Comparison of ENCODE assay signal across 17 cellular contexts in genomic region chr5:125699860-125700259, GRCh38.
DNase-seq lines count a peak whose midpoint lies in the region; ATAC-seq and TF ChIP-seq lines count a peak whose summit lies in the region.
"Had no signal": no experiment of that assay in that cellular context is flagged by ENCODE, and none has a peak within 500 bp of the region (broad histone marks: within the 10 kb centered on the region; RNA-seq: fewer than 3 reads in every experiment).

No MANE protein-coding gene starts in this region.

- H3K9ac ChIP-seq in skeletal muscle tissue (ENCODE audit: low read depth in 1 of 3, low read length in 3 of 3), result peak overlapping the region in 2 of 3 donors; percentile 57 to 77

- H3K27me3 ChIP-seq in left lung (no peaks in the 10 kb centered on the region), skeletal muscle tissue (ENCODE audit: control insufficient read depth in 3 of 3, insufficient read depth in 3 of 3, low read length in 3 of 3) (no peaks in the 10 kb centered on the region)
- H3K27me3 ChIP-seq: esophagus muscularis mucosa had no signal

- intact Hi-C loops in left lung (cut with DNase I), result no loop called here

- peaks cover 10% of the 10 kb centered on the region for H3K9me3 Mint-ChIP-seq in activated T-cell treated with anti-CD3 and anti-CD28 coated beads, Interleukin-2, amount 50 U/mL, for 4 hours
- H3K9me3 Mint-ChIP-seq: activated CD4-positive, alpha-beta memory T cell treated with anti-CD3 and anti-CD28 coated beads, Interleukin-2, amount 10 ng/mL, durations not matched to agents 7 days and 5 days had no signal

- no peaks in the 10 kb centered on the region for H3K4me1 ChIP-seq in left lung
- H3K4me1 ChIP-seq in skeletal muscle tissue (ENCODE audit: control insufficient read depth in 3 of 3, insufficient read depth in 3 of 3, low read length in 3 of 3), result peaks cover 0 to 7% (median 0%) of the 10 kb centered on the region in 3 donors

- H3K4me3 ChIP-seq in left lung, result no peak overlapping the region
- peak overlapping the region in 1 of 3 donors; percentile 61 for H3K4me3 ChIP-seq in skeletal muscle tissue (ENCODE audit: low read length in 3 of 3)
- H3K4me3 ChIP-seq: esophagus muscularis mucosa, thoracic aorta had no signal

- peak; percentile 6 for DNase-seq in NCI-H526 treated with DMSO at 0.1 percent for 48 hours (lab: John Stamatoyannopoulos, UW)
- no peak for DNase-seq in NCI-H526 (lab: John Stamatoyannopoulos, UW)
- peak; percentile 14 to 27 for DNase-seq in SHP77 (lab: John Stamatoyannopoulos, UW)
- DNase-seq in left lung, result no peak
- DNase-seq in GF-D8 (lab: John Stamatoyannopoulos, UW), result no peak
- DNase-seq in activated T-cell treated with anti-CD3 and anti-CD28 coated beads, Interleukin-2, amount 50 U/mL, for 4 hours, result no peak
- DNase-seq: activated CD4-positive, alpha-beta memory T cell treated with anti-CD3 and anti-CD28 coated beads, Interleukin-2, amount 10 ng/mL, durations not matched to agents 7 days and 5 days; anterior cingulate cortex; CD8-positive, alpha-beta T cell; left cardiac atrium; NK-92 treated with Interleukin-12 subunit alpha and Interleukin-12 subunit beta, amount 100 ng/mL, for 24 hours; stimulated activated CD4-positive, alpha-beta T cell treated with anti-CD3 and anti-CD28 coated beads, Interleukin-2, amount 100 ng/mL, for 24 hours had no signal

- H3K4me1 Mint-ChIP-seq in activated T-cell treated with anti-CD3 and anti-CD28 coated beads, Interleukin-2, amount 50 U/mL, for 4 hours (ENCODE audit: low read depth), result no peaks in the 10 kb centered on the region
- H3K4me1 Mint-ChIP-seq: activated CD4-positive, alpha-beta memory T cell treated with anti-CD3 and anti-CD28 coated beads, Interleukin-2, amount 10 ng/mL, durations not matched to agents 7 days and 5 days had no signal

- H3K27me3 Mint-ChIP-seq in activated T-cell treated with anti-CD3 and anti-CD28 coated beads, Interleukin-2, amount 50 U/mL, for 4 hours (ENCODE audit: low read depth), result no peaks in the 10 kb centered on the region
- H3K27me3 Mint-ChIP-seq: activated CD4-positive, alpha-beta memory T cell treated with anti-CD3 and anti-CD28 coated beads, Interleukin-2, amount 10 ng/mL, durations not matched to agents 7 days and 5 days had no signal

- TF ChIP-seq CTCF in left lung (IDR thresholded peaks at IDR 0.05), result no peak

- no peaks in the 10 kb centered on the region for H3K36me3 ChIP-seq in left lung
- no peaks in the 10 kb centered on the region for H3K36me3 ChIP-seq in skeletal muscle tissue (ENCODE audit: control insufficient read depth in 3 of 3, insufficient read depth in 3 of 3, low read length in 3 of 3)
- H3K36me3 ChIP-seq: esophagus muscularis mucosa, thoracic aorta had no signal

- no peaks in the 10 kb centered on the region for H3K36me3 Mint-ChIP-seq in activated T-cell treated with anti-CD3 and anti-CD28 coated beads, Interleukin-2, amount 50 U/mL, for 4 hours (ENCODE audit: insufficient read depth)
- H3K36me3 Mint-ChIP-seq: CD8-positive, alpha-beta T cell had no signal

- peaks cover 3 to 10% of the 10 kb centered on the region in 2 donors for H3K9me3 ChIP-seq in left lung
- H3K9me3 ChIP-seq in skeletal muscle tissue (ENCODE audit: control insufficient read depth in 3 of 3, low read length in 3 of 3), result no peaks in the 10 kb centered on the region

- H3K4me3 Mint-ChIP-seq in activated T-cell treated with anti-CD3 and anti-CD28 coated beads, Interleukin-2, amount 50 U/mL, for 4 hours, result no peak overlapping the region
- H3K4me3 Mint-ChIP-seq: activated CD4-positive, alpha-beta memory T cell treated with anti-CD3 and anti-CD28 coated beads, Interleukin-2, amount 10 ng/mL, durations not matched to agents 7 days and 5 days; CD8-positive, alpha-beta T cell had no signal

- H3K27ac ChIP-seq in left lung (peak overlapping the region in 1 of 2 donors; percentile 39), skeletal muscle tissue (ENCODE audit: low read depth, low read length) (no peak overlapping the region)
- H3K27ac ChIP-seq: coronary artery, esophagus muscularis mucosa, thoracic aorta had no signal

- ATAC-seq in left lung (peak; percentile 95), GM21381 (IDR thresholded peaks at IDR 0.05; ENCODE audit: unreplicated experiment) (no peak)
- no peak for ATAC-seq in activated T-cell treated with anti-CD3 and anti-CD28 coated beads, Interleukin-2, amount 50 U/mL, for 4 hours
- ATAC-seq: CD8-positive, alpha-beta T cell had no signal

Comparison
In these comparisons a context has a peak if more than half of its experiments do, and no peak if none do; other contexts are left out.
1. DNase-seq: peak in NCI-H526 treated with DMSO at 0.1 percent for 48 hours (single experiment) and SHP77 (2 of 2); none in NCI-H526 (0 of 2), left lung (0 of 2), GF-D8 (single experiment) and activated T-cell treated with anti-CD3 and anti-CD28 coated beads, Interleukin-2, amount 50 U/mL, for 4 hours (single experiment).